ENCODE assay signal across 1 cellular context in the genomic region with DNA sequence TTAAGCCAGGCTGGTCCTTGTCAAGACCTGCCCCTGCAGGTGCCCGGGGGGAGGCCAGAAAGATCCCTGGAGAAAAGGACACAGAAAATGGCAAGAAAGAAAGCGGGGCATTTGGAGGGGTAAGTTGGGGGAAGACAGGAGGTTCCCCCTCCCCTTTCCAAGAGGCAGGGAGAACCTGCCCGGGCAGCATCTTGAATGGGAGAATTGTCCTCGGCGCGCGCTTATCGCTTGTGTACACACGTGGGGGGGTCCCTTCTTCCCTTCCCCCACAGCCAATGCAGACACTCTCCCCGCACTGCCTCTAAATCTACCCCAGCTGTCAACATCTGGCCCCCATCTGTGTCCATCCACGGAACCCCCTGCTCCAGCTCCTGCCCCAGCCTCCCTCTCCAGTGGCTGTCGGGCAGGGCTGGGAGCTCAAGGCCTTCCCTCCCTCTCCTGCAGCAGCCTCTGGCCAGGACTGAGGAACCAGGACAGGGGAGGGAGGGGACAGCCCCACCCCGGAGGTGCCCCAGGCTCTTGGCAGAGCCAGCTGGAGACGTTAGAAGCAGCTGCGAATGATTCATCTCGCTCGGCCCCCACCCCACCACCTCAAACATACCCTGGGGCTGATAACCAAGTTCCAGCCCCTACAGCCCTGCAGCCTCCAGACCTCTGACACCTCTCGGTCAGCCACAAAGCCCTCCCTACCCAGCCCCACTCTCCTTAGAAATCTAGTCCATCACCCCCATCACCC.
TF ChIP-seq lines count a peak whose summit lies in the region.

No MANE protein-coding gene starts in this region.

TF ChIP-seq in HepG2, 621 proteins besides CTCF, POLR2A, EP300 and RAD21 (continued from another document and continues in another):
- no peak for TF ChIP-seq SALL2 (CRISPR knock-in tag; IDR thresholded peaks at IDR 0.05)
- 0 out of 4 replicates have a peak, but pooled peaks of 1 of the 2 experiments have one; percentile 21 for TF ChIP-seq KLF16 (CRISPR knock-in tag; IDR thresholded peaks at IDR 0.05)
- no peak for TF ChIP-seq GABPA (IDR thresholded peaks at IDR 0.05; ENCODE audit: low read depth, low read length)
- TF ChIP-seq GABPA (CRISPR knock-in tag; IDR thresholded peaks at IDR 0.05; ENCODE audit: low read depth): no peak
- TF ChIP-seq MBNL3 (CRISPR knock-in tag; conservative IDR thresholded peaks at IDR 0.05): no peak
- TF ChIP-seq, protein P1, sequence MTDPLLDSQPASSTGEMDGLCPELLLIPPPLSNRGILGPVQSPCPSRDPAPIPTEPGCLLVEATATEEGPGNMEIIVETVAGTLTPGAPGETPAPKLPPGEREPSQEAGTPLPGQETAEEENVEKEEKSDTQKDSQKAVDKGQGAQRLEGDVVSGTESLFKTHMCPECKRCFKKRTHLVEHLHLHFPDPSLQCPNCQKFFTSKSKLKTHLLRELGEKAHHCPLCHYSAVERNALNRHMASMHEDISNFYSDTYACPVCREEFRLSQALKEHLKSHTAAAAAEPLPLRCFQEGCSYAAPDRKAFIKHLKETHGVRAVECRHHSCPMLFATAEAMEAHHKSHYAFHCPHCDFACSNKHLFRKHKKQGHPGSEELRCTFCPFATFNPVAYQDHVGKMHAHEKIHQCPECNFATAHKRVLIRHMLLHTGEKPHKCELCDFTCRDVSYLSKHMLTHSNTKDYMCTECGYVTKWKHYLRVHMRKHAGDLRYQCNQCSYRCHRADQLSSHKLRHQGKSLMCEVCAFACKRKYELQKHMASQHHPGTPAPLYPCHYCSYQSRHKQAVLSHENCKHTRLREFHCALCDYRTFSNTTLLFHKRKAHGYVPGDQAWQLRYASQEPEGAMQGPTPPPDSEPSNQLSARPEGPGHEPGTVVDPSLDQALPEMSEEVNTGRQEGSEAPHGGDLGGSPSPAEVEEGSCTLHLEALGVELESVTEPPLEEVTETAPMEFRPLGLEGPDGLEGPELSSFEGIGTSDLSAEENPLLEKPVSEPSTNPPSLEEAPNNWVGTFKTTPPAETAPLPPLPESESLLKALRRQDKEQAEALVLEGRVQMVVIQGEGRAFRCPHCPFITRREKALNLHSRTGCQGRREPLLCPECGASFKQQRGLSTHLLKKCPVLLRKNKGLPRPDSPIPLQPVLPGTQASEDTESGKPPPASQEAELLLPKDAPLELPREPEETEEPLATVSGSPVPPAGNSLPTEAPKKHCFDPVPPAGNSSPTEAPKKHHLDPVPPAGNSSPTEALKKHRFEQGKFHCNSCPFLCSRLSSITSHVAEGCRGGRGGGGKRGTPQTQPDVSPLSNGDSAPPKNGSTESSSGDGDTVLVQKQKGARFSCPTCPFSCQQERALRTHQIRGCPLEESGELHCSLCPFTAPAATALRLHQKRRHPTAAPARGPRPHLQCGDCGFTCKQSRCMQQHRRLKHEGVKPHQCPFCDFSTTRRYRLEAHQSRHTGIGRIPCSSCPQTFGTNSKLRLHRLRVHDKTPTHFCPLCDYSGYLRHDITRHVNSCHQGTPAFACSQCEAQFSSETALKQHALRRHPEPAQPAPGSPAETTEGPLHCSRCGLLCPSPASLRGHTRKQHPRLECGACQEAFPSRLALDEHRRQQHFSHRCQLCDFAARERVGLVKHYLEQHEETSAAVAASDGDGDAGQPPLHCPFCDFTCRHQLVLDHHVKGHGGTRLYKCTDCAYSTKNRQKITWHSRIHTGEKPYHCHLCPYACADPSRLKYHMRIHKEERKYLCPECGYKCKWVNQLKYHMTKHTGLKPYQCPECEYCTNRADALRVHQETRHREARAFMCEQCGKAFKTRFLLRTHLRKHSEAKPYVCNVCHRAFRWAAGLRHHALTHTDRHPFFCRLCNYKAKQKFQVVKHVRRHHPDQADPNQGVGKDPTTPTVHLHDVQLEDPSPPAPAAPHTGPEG (CRISPR knock-in tag; IDR thresholded peaks at IDR 0.05): 0 out of 2 replicates have a peak, but pooled peaks have one; percentile 10
- 0 out of 2 replicates have a peak, but pooled peaks have one; percentile 49 for TF ChIP-seq ZNF550 (CRISPR knock-in tag; IDR thresholded peaks at IDR 0.05; ENCODE audit: borderline replicate concordance)
- peak; percentile 21; the same call in 1 of the 2 replicates for TF ChIP-seq MED1 (CRISPR knock-in tag; IDR thresholded peaks at IDR 0.05)
- TF ChIP-seq IKZF4 (CRISPR knock-in tag; IDR thresholded peaks at IDR 0.05; ENCODE audit: borderline replicate concordance, low read depth, not compliant biosample characterization): peak; percentile 34
- no peak for TF ChIP-seq TRIM24 (CRISPR knock-in tag; IDR thresholded peaks at IDR 0.05)
- TF ChIP-seq SSRP1 (CRISPR knock-in tag; IDR thresholded peaks at IDR 0.05): no peak
- no peak for TF ChIP-seq NFE2L1 (CRISPR knock-in tag; IDR thresholded peaks at IDR 0.05; ENCODE audit: borderline replicate concordance)
- TF ChIP-seq, protein P2, sequence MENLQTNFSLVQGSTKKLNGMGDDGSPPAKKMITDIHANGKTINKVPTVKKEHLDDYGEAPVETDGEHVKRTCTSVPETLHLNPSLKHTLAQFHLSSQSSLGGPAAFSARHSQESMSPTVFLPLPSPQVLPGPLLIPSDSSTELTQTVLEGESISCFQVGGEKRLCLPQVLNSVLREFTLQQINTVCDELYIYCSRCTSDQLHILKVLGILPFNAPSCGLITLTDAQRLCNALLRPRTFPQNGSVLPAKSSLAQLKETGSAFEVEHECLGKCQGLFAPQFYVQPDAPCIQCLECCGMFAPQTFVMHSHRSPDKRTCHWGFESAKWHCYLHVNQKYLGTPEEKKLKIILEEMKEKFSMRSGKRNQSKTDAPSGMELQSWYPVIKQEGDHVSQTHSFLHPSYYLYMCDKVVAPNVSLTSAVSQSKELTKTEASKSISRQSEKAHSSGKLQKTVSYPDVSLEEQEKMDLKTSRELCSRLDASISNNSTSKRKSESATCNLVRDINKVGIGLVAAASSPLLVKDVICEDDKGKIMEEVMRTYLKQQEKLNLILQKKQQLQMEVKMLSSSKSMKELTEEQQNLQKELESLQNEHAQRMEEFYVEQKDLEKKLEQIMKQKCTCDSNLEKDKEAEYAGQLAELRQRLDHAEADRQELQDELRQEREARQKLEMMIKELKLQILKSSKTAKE (CRISPR knock-in tag; IDR thresholded peaks at IDR 0.05; ENCODE audit: borderline replicate concordance): no peak
- TF ChIP-seq, protein P3, sequence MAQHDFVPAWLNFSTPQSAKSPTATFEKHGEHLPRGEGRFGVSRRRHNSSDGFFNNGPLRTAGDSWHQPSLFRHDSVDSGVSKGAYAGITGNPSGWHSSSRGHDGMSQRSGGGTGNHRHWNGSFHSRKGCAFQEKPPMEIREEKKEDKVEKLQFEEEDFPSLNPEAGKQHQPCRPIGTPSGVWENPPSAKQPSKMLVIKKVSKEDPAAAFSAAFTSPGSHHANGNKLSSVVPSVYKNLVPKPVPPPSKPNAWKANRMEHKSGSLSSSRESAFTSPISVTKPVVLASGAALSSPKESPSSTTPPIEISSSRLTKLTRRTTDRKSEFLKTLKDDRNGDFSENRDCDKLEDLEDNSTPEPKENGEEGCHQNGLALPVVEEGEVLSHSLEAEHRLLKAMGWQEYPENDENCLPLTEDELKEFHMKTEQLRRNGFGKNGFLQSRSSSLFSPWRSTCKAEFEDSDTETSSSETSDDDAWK (CRISPR knock-in tag; IDR thresholded peaks at IDR 0.05): no peak
- TF ChIP-seq ZNF33A (CRISPR knock-in tag; IDR thresholded peaks at IDR 0.05; ENCODE audit: borderline replicate concordance): no peak
- TF ChIP-seq ZMAT5 (CRISPR knock-in tag; IDR thresholded peaks at IDR 0.05; ENCODE audit: borderline replicate concordance, low read depth): no peak
- no peak for TF ChIP-seq ZFAT (CRISPR knock-in tag; conservative IDR thresholded peaks at IDR 0.05)
- no peak for TF ChIP-seq MYPOP (CRISPR knock-in tag; IDR thresholded peaks at IDR 0.05)
- no peak for TF ChIP-seq SETDB1 (CRISPR knock-in tag; IDR thresholded peaks at IDR 0.05; ENCODE audit: borderline replicate concordance)
- no peak for TF ChIP-seq ZNF296 (CRISPR knock-in tag; conservative IDR thresholded peaks at IDR 0.05)
- TF ChIP-seq, protein P4, sequence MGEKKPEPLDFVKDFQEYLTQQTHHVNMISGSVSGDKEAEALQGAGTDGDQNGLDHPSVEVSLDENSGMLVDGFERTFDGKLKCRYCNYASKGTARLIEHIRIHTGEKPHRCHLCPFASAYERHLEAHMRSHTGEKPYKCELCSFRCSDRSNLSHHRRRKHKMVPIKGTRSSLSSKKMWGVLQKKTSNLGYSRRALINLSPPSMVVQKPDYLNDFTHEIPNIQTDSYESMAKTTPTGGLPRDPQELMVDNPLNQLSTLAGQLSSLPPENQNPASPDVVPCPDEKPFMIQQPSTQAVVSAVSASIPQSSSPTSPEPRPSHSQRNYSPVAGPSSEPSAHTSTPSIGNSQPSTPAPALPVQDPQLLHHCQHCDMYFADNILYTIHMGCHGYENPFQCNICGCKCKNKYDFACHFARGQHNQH (CRISPR knock-in tag; IDR thresholded peaks at IDR 0.05): no peak; the same call in 1 of the 2 replicates
- TF ChIP-seq CHD4 (IDR thresholded peaks at IDR 0.05; ENCODE audit: borderline replicate concordance, low read length): no peak
- TF ChIP-seq ZNF598 (CRISPR knock-in tag; IDR thresholded peaks at IDR 0.05; ENCODE audit: borderline replicate concordance): no peak
- TF ChIP-seq KAT7 (CRISPR knock-in tag; IDR thresholded peaks at IDR 0.05; ENCODE audit: borderline replicate concordance): no peak
- peak; percentile 63; the same call in 1 of the 2 replicates for TF ChIP-seq RXRA (CRISPR knock-in tag; IDR thresholded peaks at IDR 0.05)
- TF ChIP-seq NR3C1 (CRISPR knock-in tag; IDR thresholded peaks at IDR 0.05): no peak
- TF ChIP-seq, protein P5, sequence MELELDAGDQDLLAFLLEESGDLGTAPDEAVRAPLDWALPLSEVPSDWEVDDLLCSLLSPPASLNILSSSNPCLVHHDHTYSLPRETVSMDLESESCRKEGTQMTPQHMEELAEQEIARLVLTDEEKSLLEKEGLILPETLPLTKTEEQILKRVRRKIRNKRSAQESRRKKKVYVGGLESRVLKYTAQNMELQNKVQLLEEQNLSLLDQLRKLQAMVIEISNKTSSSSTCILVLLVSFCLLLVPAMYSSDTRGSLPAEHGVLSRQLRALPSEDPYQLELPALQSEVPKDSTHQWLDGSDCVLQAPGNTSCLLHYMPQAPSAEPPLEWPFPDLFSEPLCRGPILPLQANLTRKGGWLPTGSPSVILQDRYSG (CRISPR knock-in tag; IDR thresholded peaks at IDR 0.05): no peak
- no peak for TF ChIP-seq ZNF432 (CRISPR knock-in tag; IDR thresholded peaks at IDR 0.05; ENCODE audit: borderline replicate concordance)
- no peak for TF ChIP-seq TFE3 (CRISPR knock-in tag; IDR thresholded peaks at IDR 0.05)
- no peak for TF ChIP-seq NFE2 (CRISPR knock-in tag; IDR thresholded peaks at IDR 0.05)
- TF ChIP-seq HOXA5 (CRISPR knock-in tag; IDR thresholded peaks at IDR 0.05): no peak
- TF ChIP-seq NFRKB (IDR thresholded peaks at IDR 0.05): no peak
- no peak for TF ChIP-seq ZBTB25 (CRISPR knock-in tag; IDR thresholded peaks at IDR 0.05)
- TF ChIP-seq MAFK (conservative IDR thresholded peaks at IDR 0.05 in 1 of 2, IDR thresholded peaks at IDR 0.05 in 1 of 2; ENCODE audit: low read length in 2 of 2): no peak
- TF ChIP-seq HIC2 (CRISPR knock-in tag; IDR thresholded peaks at IDR 0.05; ENCODE audit: low read depth): 0 out of 2 replicates have a peak, but pooled peaks have one; percentile 52
- no peak for TF ChIP-seq MTERF4 (CRISPR knock-in tag; IDR thresholded peaks at IDR 0.05)
- peak; percentile 86 for TF ChIP-seq KDM2A (CRISPR knock-in tag; IDR thresholded peaks at IDR 0.05; ENCODE audit: borderline replicate concordance, low read depth)
- no peak for TF ChIP-seq ZFP62 (CRISPR knock-in tag; IDR thresholded peaks at IDR 0.05)
- TF ChIP-seq ZNF530 (CRISPR knock-in tag; IDR thresholded peaks at IDR 0.05; ENCODE audit: low read depth): no peak
